19 cellular contexts compared by ENCODE assay signal in the genomic region with DNA sequence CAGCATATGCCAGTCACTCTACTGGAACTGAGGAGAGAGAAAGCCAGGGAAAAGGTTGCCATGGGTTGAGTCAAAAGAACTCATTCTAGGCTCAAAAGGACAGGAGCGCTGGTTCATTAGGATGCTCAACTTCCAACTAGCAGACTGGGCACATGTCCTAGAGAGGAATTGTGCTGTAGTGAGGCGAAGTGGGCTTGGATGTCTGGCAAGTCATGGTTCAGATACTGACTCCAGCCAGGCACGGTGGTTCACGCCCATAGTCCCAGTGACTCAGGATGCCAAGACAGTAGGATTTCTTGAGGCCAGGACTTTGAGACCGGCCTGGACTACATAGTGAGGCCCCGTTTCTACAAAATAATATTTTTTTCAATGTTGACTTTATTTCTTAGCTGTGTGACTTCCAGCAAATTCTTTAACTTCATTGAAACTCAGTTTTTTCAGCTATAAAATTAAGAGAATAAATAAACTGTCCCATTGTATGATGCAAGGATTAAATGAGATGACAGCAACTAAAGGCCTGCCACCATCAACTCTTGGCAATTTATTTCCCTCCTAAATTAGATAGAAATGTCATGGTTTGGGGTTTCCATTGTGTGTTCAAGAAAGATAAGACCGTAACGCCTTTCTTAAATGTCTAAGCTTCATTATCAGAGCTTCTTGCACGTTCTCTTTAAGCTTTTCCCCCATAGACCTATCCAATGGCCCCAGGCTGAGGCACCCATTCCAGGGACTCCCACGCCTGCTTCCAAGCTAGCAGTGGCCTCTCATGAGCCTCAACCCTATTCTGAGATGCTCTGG.
DNase-seq lines count a peak whose midpoint lies in the region; ATAC-seq and TF ChIP-seq lines count a peak whose summit lies in the region.
"Had no signal": no experiment of that assay in that cellular context is flagged by ENCODE, and none has a peak within 500 bp of the region (broad histone marks: within the 10 kb centered on the region; RNA-seq: fewer than 3 reads in every experiment).

No MANE protein-coding gene starts in this region.

- H3K4me1 Mint-ChIP-seq in CD14-positive monocyte (peaks cover 60% of the 10 kb centered on the region), GM23338 (peaks cover 2% of the 10 kb centered on the region)
- H3K4me1 Mint-ChIP-seq in effector memory CD8-positive, alpha-beta T cell (ENCODE audit: low read depth in 2 of 2) = no peaks in the 10 kb centered on the region

- peak overlapping the region; percentile 83 for H2AK5ac ChIP-seq in trophoblast cell (ENCODE audit: low read length)

- H2BK12ac ChIP-seq in trophoblast cell (ENCODE audit: low read length) = peak overlapping the region; percentile 97

- H3K27ac ChIP-seq in SJSA1 (peak overlapping the region; percentile 92), gastroesophageal sphincter (peak overlapping the region in 3 of 4 donors; percentile 88 to 89 (median 88)), trophoblast cell (ENCODE audit: low read depth, low read length) (peak overlapping the region; percentile 62), GM23338 (ENCODE audit: low read depth) (no peak overlapping the region)
- H3K27ac ChIP-seq: neural progenitor cell had no signal

- H3K4me2 ChIP-seq in trophoblast cell (ENCODE audit: low read length) (no peak overlapping the region), GM23338 (no peak overlapping the region)

- peaks cover 77% of the 10 kb centered on the region for H3K4me1 ChIP-seq in SJSA1 (replicated peaks)
- H3K4me1 ChIP-seq in gastroesophageal sphincter = peaks cover 0 to 62% (median 5%) of the 10 kb centered on the region in 3 donors
- peaks cover 32 to 41% of the 10 kb centered on the region in 2 experiments for H3K4me1 ChIP-seq in trophoblast cell (ENCODE audit: control insufficient read depth in 1 of 2, insufficient read depth in 2 of 2, low read length in 2 of 2)
- H3K4me1 ChIP-seq in GM23338 (ENCODE audit: insufficient read depth) = no peaks in the 10 kb centered on the region

- H3K18ac ChIP-seq in trophoblast cell (ENCODE audit: low read length) = peak overlapping the region; percentile 67

- no peak overlapping the region for H3K4me3 ChIP-seq in SJSA1
- no peak overlapping the region for H3K4me3 ChIP-seq in gastroesophageal sphincter
- H3K4me3 ChIP-seq in trophoblast cell (ENCODE audit: low read depth, low read length) = no peak overlapping the region
- H3K4me3 ChIP-seq in GM23338 = no peak overlapping the region
- H3K4me3 ChIP-seq: GM12878, lung, neural progenitor cell, stomach had no signal

- H4K91ac ChIP-seq in trophoblast cell (ENCODE audit: low read depth, low read length) = peak overlapping the region; percentile 79

- DNase-seq in CD14-positive monocyte (ENCODE audit: low spot score) (no peak), SJSA1 (ENCODE audit: low read depth in 1 of 2, low spot score in 2 of 2) (no peak), trophoblast cell (no peak), GM23338 (ENCODE audit: low spot score) (no peak), SK-N-DZ (ENCODE audit: low spot score) (no peak)
- DNase-seq in effector memory CD8-positive, alpha-beta T cell = no peak
- DNase-seq: activated CD4-positive, alpha-beta T cell treated with anti-CD3 and anti-CD28 coated beads for 36 hours; activated CD8-positive, alpha-beta memory T cell treated with anti-CD3 and anti-CD28 coated beads, Interleukin-2, amount 50 U/mL, for 4 hours; activated gamma-delta T cell treated with Interleukin-2 at 50 U/mL for 16 hours; Calu3; NCI-H1436 treated with DMSO at 0.1 percent for 48 hours; NCI-H2227 treated with DMSO at 0.1 percent for 48 hours; right cardiac atrium; stomach had no signal

- peaks cover 4% of the 10 kb centered on the region; the same call in 1 of the 2 replicates for H3K9me2 ChIP-seq in GM23338 (ENCODE audit: insufficient read depth)

- H2BK5ac ChIP-seq in trophoblast cell (ENCODE audit: low read depth, low read length, poor library complexity) = peak overlapping the region; percentile 67

- TF ChIP-seq EP300 in gastroesophageal sphincter (IDR thresholded peaks at IDR 0.05) = no peak

- H3K9me3 Mint-ChIP-seq in CD14-positive monocyte (peaks cover 0 to 4% (median 0%) of the 10 kb centered on the region in 7 donors), GM23338 (no peaks in the 10 kb centered on the region)
- no peaks in the 10 kb centered on the region for H3K9me3 Mint-ChIP-seq in effector memory CD8-positive, alpha-beta T cell
- H3K9me3 Mint-ChIP-seq: neural progenitor cell had no signal

- H3K4me3 Mint-ChIP-seq in CD14-positive monocyte (no peak overlapping the region), GM23338 (no peak overlapping the region)
- no peak overlapping the region for H3K4me3 Mint-ChIP-seq in effector memory CD8-positive, alpha-beta T cell
- H3K4me3 Mint-ChIP-seq: activated CD4-positive, alpha-beta T cell treated with anti-CD3 and anti-CD28 coated beads for 36 hours; neural progenitor cell had no signal

- WGBS in gastroesophageal sphincter (ENCODE audit: low coverage in 1 of 2), 2 donors = 84 to 88% methylated on average over 7 to 10 of the region's 10 CpGs
- WGBS in trophoblast cell (ENCODE audit: extremely low coverage, insufficient coverage, insufficient read length) = no CpG with 5 or more reads among the region's 10 CpGs

- no peak for TF ChIP-seq CTCF in CD14-positive monocyte (IDR thresholded peaks at IDR 0.05)
- no peak for TF ChIP-seq CTCF in gastroesophageal sphincter (IDR thresholded peaks at IDR 0.05)
- TF ChIP-seq CTCF in GM23338 (conservative IDR thresholded peaks at IDR 0.05; ENCODE audit: low read depth in 2 of 2) = no peak

- H2BK120ac ChIP-seq in trophoblast cell (ENCODE audit: insufficient read depth, low read length, poor library complexity) = peak overlapping the region; percentile 65

- no peak for TF ChIP-seq POLR2A in gastroesophageal sphincter (IDR thresholded peaks at IDR 0.05)

- peak overlapping the region; percentile 90 for H3K14ac ChIP-seq in trophoblast cell (ENCODE audit: low read length)

- intact Hi-C loops in CD14-positive monocyte (cut with micrococcal nuclease) = loop anchor here in 1 of 2 donors (5.0 kb wide), 1 partner anchor 37 kb away; no protein-coding TSS in a partner anchor

- no peaks in the 10 kb centered on the region for H4K20me1 ChIP-seq in GM23338 (replicated peaks; ENCODE audit: insufficient read depth)

- H3K36me3 ChIP-seq in SJSA1 (no peaks in the 10 kb centered on the region), gastroesophageal sphincter (no peaks in the 10 kb centered on the region), trophoblast cell (ENCODE audit: control insufficient read depth in 1 of 2, insufficient read depth in 2 of 2, low read length in 2 of 2) (no peaks in the 10 kb centered on the region), GM23338 (ENCODE audit: insufficient read depth) (no peaks in the 10 kb centered on the region)
- H3K36me3 ChIP-seq: neural progenitor cell, stomach had no signal

- H3K36me3 Mint-ChIP-seq in CD14-positive monocyte = no peaks in the 10 kb centered on the region
- no peaks in the 10 kb centered on the region for H3K36me3 Mint-ChIP-seq in GM23338 (ENCODE audit: low read depth)
- no peaks in the 10 kb centered on the region for H3K36me3 Mint-ChIP-seq in effector memory CD8-positive, alpha-beta T cell (ENCODE audit: insufficient read depth)
- H3K36me3 Mint-ChIP-seq: neural progenitor cell had no signal

- no peak overlapping the region for H3K23ac ChIP-seq in trophoblast cell (ENCODE audit: low read length)

- H3K27ac Mint-ChIP-seq in CD14-positive monocyte = peak overlapping the region in 6 of 7 donors; percentile 50 to 93 (median 80)
- no peak overlapping the region for H3K27ac Mint-ChIP-seq in GM23338
- H3K27ac Mint-ChIP-seq in effector memory CD8-positive, alpha-beta T cell = no peak overlapping the region
- H3K27ac Mint-ChIP-seq: activated CD4-positive, alpha-beta T cell treated with anti-CD3 and anti-CD28 coated beads for 36 hours; neural progenitor cell had no signal

- H3K4ac ChIP-seq in trophoblast cell (ENCODE audit: low read depth, low read length) = peak overlapping the region; percentile 46

- H3K79me2 ChIP-seq in trophoblast cell (ENCODE audit: control insufficient read depth, insufficient read depth, low read length, poor library complexity) (peaks cover 6% of the 10 kb centered on the region), GM23338 (replicated peaks; ENCODE audit: insufficient read depth) (no peaks in the 10 kb centered on the region)

- H3K9ac ChIP-seq in trophoblast cell (ENCODE audit: low read length) = no peak overlapping the region
- H3K9ac ChIP-seq: neural progenitor cell had no signal

- peaks cover 35% of the 10 kb centered on the region for H3K79me1 ChIP-seq in trophoblast cell (ENCODE audit: low read length)

- H3K9me3 ChIP-seq in SJSA1 (replicated peaks) (no peaks in the 10 kb centered on the region), gastroesophageal sphincter (no peaks in the 10 kb centered on the region), trophoblast cell (ENCODE audit: insufficient read depth, low read depth, low read length) (peaks cover 4% of the 10 kb centered on the region)
- H3K9me3 ChIP-seq: stomach had no signal

- H3F3A ChIP-seq in GM23338 (replicated peaks; ENCODE audit: low read depth) = no peaks in the 10 kb centered on the region

- no peak overlapping the region for H4K12ac ChIP-seq in trophoblast cell (ENCODE audit: low read depth, low read length)

- ATAC-seq in gastroesophageal sphincter (no peak), SK-N-SH treated with all-trans-retinoic acid at 6 μM for 48 hours (no peak), GM23338 (no peak)
- ATAC-seq in effector memory CD8-positive, alpha-beta T cell (replicated peaks) = no peak
- ATAC-seq: activated CD4-positive, alpha-beta T cell treated with anti-CD3 and anti-CD28 coated beads for 36 hours; GM12878 had no signal

- H3K27me3 Mint-ChIP-seq in CD14-positive monocyte (ENCODE audit: low read depth in 3 of 3) (peaks cover 0 to 2% (median 0%) of the 10 kb centered on the region in 3 donors), GM23338 (ENCODE audit: insufficient read depth, low read depth, poor library complexity) (no peaks in the 10 kb centered on the region)
- H3K27me3 Mint-ChIP-seq in effector memory CD8-positive, alpha-beta T cell = peaks cover 36 to 54% of the 10 kb centered on the region in 2 donors

- H3K27me3 ChIP-seq in SJSA1 (replicated peaks) = no peaks in the 10 kb centered on the region
- H3K27me3 ChIP-seq in gastroesophageal sphincter = no peaks in the 10 kb centered on the region
- H3K27me3 ChIP-seq in trophoblast cell (ENCODE audit: insufficient read depth, low read length) = no peaks in the 10 kb centered on the region
- no peaks in the 10 kb centered on the region for H3K27me3 ChIP-seq in GM23338 (ENCODE audit: insufficient read depth)
- H3K27me3 ChIP-seq: neural progenitor cell, stomach had no signal

- H2AFZ ChIP-seq in trophoblast cell (ENCODE audit: insufficient read depth, low read length, poor library complexity) (no peak overlapping the region), GM23338 (no peak overlapping the region)

- peak overlapping the region; percentile 45 for H4K8ac ChIP-seq in trophoblast cell (ENCODE audit: low read depth, low read length)

TF ChIP-seq in GM23338, 12 proteins besides CTCF, POLR2A, EP300 and RAD21 (continues in another document):
- TF ChIP-seq CREB1 (CRISPR knock-in tag; IDR thresholded peaks at IDR 0.05; ENCODE audit: low read depth) = no peak
- TF ChIP-seq EZH2 (IDR thresholded peaks at IDR 0.05; ENCODE audit: low read depth, unreplicated experiment) = no peak
- no peak for TF ChIP-seq JUNB (IDR thresholded peaks at IDR 0.05; ENCODE audit: unreplicated experiment)
- TF ChIP-seq ZNF331 (CRISPR knock-in tag; IDR thresholded peaks at IDR 0.05; ENCODE audit: low read depth) = no peak

Comparison
In these comparisons a context has a peak if more than half of its experiments do, and no peak if none do; other contexts are left out.
1. H3K27ac Mint-ChIP-seq: peak in CD14-positive monocyte (6 of 7); none in GM23338 (single experiment) and effector memory CD8-positive, alpha-beta T cell (0 of 2).